In genomic region chr3:24111711-24112110, GRCh38 we compare ENCODE assay signal across 32 cellular contexts.
"Had no signal": no experiment of that assay in that cellular context is flagged by ENCODE, and none has a peak within 500 bp of the region (broad histone marks: within the 10 kb centered on the region; RNA-seq: fewer than 3 reads in every experiment).

No MANE protein-coding gene starts in this region.

- H3K4me2 ChIP-seq: KMS-11 had no signal

- H3K4me1 ChIP-seq: Peyer's patch had no signal

- H3K27ac Mint-ChIP-seq: activated B cell treated with CpG ODN at 0.5 μM for 24 hours; activated CD4-positive, alpha-beta T cell treated with anti-CD3 and anti-CD28 coated beads, Interleukin-2, amount 10 ng/mL, durations not matched to agents 24 days and 14 days; activated CD8-positive, alpha-beta memory T cell treated with anti-CD3 and anti-CD28 coated beads, Interleukin-2, amount 10 ng/mL, durations not matched to agents 7 days and 5 days; activated naive CD4-positive, alpha-beta T cell treated with anti-CD3 and anti-CD28 coated beads for 36 hours; activated naive CD8-positive, alpha-beta T cell; activated T-helper 17 cell treated with anti-CD3 and anti-CD28 coated beads, Interleukin-2, amount 50 U/mL, for 72 hours; brain; T-cell had no signal

- FAIRE-seq: astrocyte, TTC549 had no signal

- H3K4me1 Mint-ChIP-seq: activated B cell treated with CpG ODN at 0.5 μM for 24 hours; activated CD4-positive, alpha-beta T cell treated with anti-CD3 and anti-CD28 coated beads, Interleukin-2, amount 10 ng/mL, durations not matched to agents 24 days and 14 days; activated CD8-positive, alpha-beta memory T cell treated with anti-CD3 and anti-CD28 coated beads, Interleukin-2, amount 10 ng/mL, durations not matched to agents 7 days and 5 days; activated T-helper 17 cell treated with anti-CD3 and anti-CD28 coated beads, Interleukin-2, amount 50 U/mL, for 72 hours; brain; T-cell had no signal

- H3K4me3 ChIP-seq: cardiac muscle cell, Peyer's patch had no signal

- H3K36me3 Mint-ChIP-seq: activated CD8-positive, alpha-beta memory T cell treated with anti-CD3 and anti-CD28 coated beads, Interleukin-2, amount 10 ng/mL, durations not matched to agents 7 days and 5 days; activated naive CD8-positive, alpha-beta T cell; brain; T-cell had no signal

- DNase-seq: activated B cell treated with CpG ODN at 0.5 μM for 24 hours; activated CD4-positive, alpha-beta T cell treated with anti-CD3 and anti-CD28 coated beads for 1 hour; activated CD4-positive, alpha-beta T cell treated with anti-CD3 and anti-CD28 coated beads, Interleukin-2, amount 10 ng/mL, durations not matched to agents 24 days and 14 days; activated CD4-positive, alpha-beta T cell treated with anti-CD3 and anti-CD28 coated beads, Interleukin-2, amount 50 U/mL, for 48 hours; activated CD8-positive, alpha-beta memory T cell treated with anti-CD3 and anti-CD28 coated beads, Interleukin-2, amount 10 ng/mL, durations not matched to agents 7 days and 5 days; activated gamma-delta T cell; activated naive CD4-positive, alpha-beta T cell treated with anti-CD3 and anti-CD28 coated beads for 36 hours; activated T-cell treated with anti-CD3 and anti-CD28 coated beads, Interleukin-2, amount 50 U/mL, for 4 hours; amygdala; NCI-H1092; NCI-H1417 treated with DMSO at 0.1 percent for 48 hours; NCI-H1694; NCI-H2029; NCI-H2107; NCI-H2171 treated with DMSO at 0.1 percent for 48 hours; NCI-H226; NCI-H510A; NCI-H526 treated with DMSO at 0.1 percent for 48 hours; NK-92 treated with Interleukin-12 subunit alpha and Interleukin-12 subunit beta, amount 100 ng/mL, for 24 hours; OCI-M1; Peyer's patch; SHP77 treated with DMSO at 0.1 percent for 48 hours; T-cell; T-helper 2 cell; T1000 had no signal

- H3K9ac ChIP-seq: KMS-11 had no signal

- H3K9me3 ChIP-seq: Peyer's patch had no signal

- H3K27me3 Mint-ChIP-seq: activated CD4-positive, alpha-beta T cell treated with anti-CD3 and anti-CD28 coated beads, Interleukin-2, amount 10 ng/mL, durations not matched to agents 24 days and 14 days; activated T-helper 17 cell treated with anti-CD3 and anti-CD28 coated beads, Interleukin-2, amount 50 U/mL, for 72 hours had no signal

- H3K36me3 ChIP-seq: cardiac muscle cell, Peyer's patch had no signal

- H3K27me3 ChIP-seq: cardiac muscle cell, Peyer's patch had no signal

- ATAC-seq: activated CD8-positive, alpha-beta memory T cell treated with anti-CD3 and anti-CD28 coated beads, Interleukin-2, amount 10 ng/mL, durations not matched to agents 7 days and 5 days; activated T-cell treated with anti-CD3 and anti-CD28 coated beads, Interleukin-2, amount 50 U/mL, for 4 hours; activated T-helper 17 cell treated with anti-CD3 and anti-CD28 coated beads, Interleukin-2, amount 50 U/mL, for 72 hours; T-cell had no signal

- H3K4me3 Mint-ChIP-seq: activated B cell treated with CpG ODN at 0.5 μM for 24 hours; activated CD4-positive, alpha-beta T cell treated with anti-CD3 and anti-CD28 coated beads, Interleukin-2, amount 10 ng/mL, durations not matched to agents 24 days and 14 days; activated CD8-positive, alpha-beta memory T cell treated with anti-CD3 and anti-CD28 coated beads, Interleukin-2, amount 10 ng/mL, durations not matched to agents 7 days and 5 days; activated naive CD4-positive, alpha-beta T cell treated with anti-CD3 and anti-CD28 coated beads for 36 hours; activated naive CD8-positive, alpha-beta T cell; activated T-cell treated with anti-CD3 and anti-CD28 coated beads, Interleukin-2, amount 50 U/mL, for 4 hours; activated T-helper 17 cell treated with anti-CD3 and anti-CD28 coated beads, Interleukin-2, amount 50 U/mL, for 72 hours; brain; T-cell had no signal

- H3K9me3 Mint-ChIP-seq: activated B cell treated with CpG ODN at 0.5 μM for 24 hours; activated CD4-positive, alpha-beta T cell treated with anti-CD3 and anti-CD28 coated beads, Interleukin-2, amount 10 ng/mL, durations not matched to agents 24 days and 14 days; activated naive CD4-positive, alpha-beta T cell treated with anti-CD3 and anti-CD28 coated beads for 36 hours; activated T-cell treated with anti-CD3 and anti-CD28 coated beads, Interleukin-2, amount 50 U/mL, for 4 hours; activated T-helper 17 cell treated with anti-CD3 and anti-CD28 coated beads, Interleukin-2, amount 50 U/mL, for 72 hours; brain; T-cell had no signal

- H3K27ac ChIP-seq: cardiac muscle cell, KMS-11, Peyer's patch had no signal
